ENCODE assay signal across 9 cellular contexts in the genomic region with DNA sequence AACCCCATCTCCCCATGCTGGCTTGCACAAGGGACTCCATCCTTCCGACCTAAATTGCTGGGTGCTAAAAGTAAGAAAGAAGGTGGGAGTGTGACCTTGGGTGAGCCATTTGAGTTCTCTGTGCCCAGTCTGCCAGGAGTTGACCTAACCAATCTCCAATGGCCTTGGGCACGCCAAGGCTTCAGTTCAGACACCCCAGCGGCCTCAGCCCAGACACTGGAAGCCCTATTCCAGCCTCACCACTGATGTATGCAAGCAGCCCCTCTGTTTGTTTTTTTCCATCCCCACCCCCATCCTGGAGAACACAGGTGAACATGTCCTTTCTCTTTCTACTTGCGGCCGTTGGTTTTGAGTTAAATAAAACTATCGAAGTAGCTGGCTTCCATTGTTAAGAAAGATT. TPM values are rescaled to one million over a fixed set of nuclear protein-coding genes. Genes with fewer than 3 reads are reported as not detected.
DNase-seq lines count a peak whose midpoint lies in the region; ATAC-seq and TF ChIP-seq lines count a peak whose summit lies in the region.
"Had no signal": no experiment of that assay in that cellular context is flagged by ENCODE, and none has a peak within 500 bp of the region (broad histone marks: within the 10 kb centered on the region; RNA-seq: fewer than 3 reads in every experiment).

No MANE protein-coding gene starts in this region.

- H3K27ac ChIP-seq in ascending aorta (peak overlapping the region; percentile 92 to 99), thyroid gland (peak overlapping the region; percentile 67 to 86 (median 81))

- DNase-seq in activated CD8-positive, alpha-beta memory T cell treated with anti-CD3 and anti-CD28 coated beads, Interleukin-2, amount 10 ng/mL, durations not matched to agents 7 days and 5 days: no peak
- no peak for DNase-seq in activated CD8-positive, alpha-beta memory T cell treated with anti-CD3 and anti-CD28 coated beads, Interleukin-2, amount 50 U/mL, for 48 hours
- DNase-seq in ascending aorta (ENCODE audit: low spot score in 2 of 2): no peak
- no peak for DNase-seq in mesothelial cell of epicardium (ENCODE audit: low spot score in 2 of 2, unreplicated experiment in 2 of 2)
- DNase-seq in thyroid gland: no peak
- no peak for DNase-seq in left lobe of liver (ENCODE audit: low spot score)
- no peak for DNase-seq in NCI-H1694 treated with DMSO at 0.1 percent for 48 hours (lab: John Stamatoyannopoulos, UW)
- DNase-seq: NCI-H2029 had no signal

- peaks cover 64 to 88% of the 10 kb centered on the region in 2 donors for H3K4me1 ChIP-seq in ascending aorta
- peaks cover 48 to 95% of the 10 kb centered on the region in 2 donors for H3K4me1 ChIP-seq in thyroid gland

- no peak for TF ChIP-seq CTCF in ascending aorta (IDR thresholded peaks at IDR 0.05)
- no peak for TF ChIP-seq CTCF in mesothelial cell of epicardium (IDR thresholded peaks at IDR 0.05; ENCODE audit: unreplicated experiment)
- TF ChIP-seq CTCF in thyroid gland (IDR thresholded peaks at IDR 0.05): no peak

- no peak for ATAC-seq in activated CD8-positive, alpha-beta memory T cell treated with anti-CD3 and anti-CD28 coated beads, Interleukin-2, amount 10 ng/mL, durations not matched to agents 7 days and 5 days
- ATAC-seq in GM21390 (IDR thresholded peaks at IDR 0.05; ENCODE audit: unreplicated experiment) (no peak), left lobe of liver (no peak)

- H3K4me3 ChIP-seq in ascending aorta: peak overlapping the region; percentile 19 to 51
- H3K4me3 ChIP-seq in thyroid gland (replicated peaks in 1 of 3): no peak overlapping the region

- CTCF ChIA-PET in activated CD8-positive, alpha-beta memory T cell treated with anti-CD3 and anti-CD28 coated beads, Interleukin-2, amount 10 ng/mL, durations not matched to agents 7 days and 5 days (lab: Charles Lee): interaction anchor here (0.6 to 2.9 kb wide), 11 partner anchors 10 to 115 kb away, joined by 3 to 16 read pairs (median 5); a partner anchor contains a TSS

- no peak for TF ChIP-seq POLR2A in thyroid gland (IDR thresholded peaks at IDR 0.05)

- peak overlapping the region; percentile 62 for H3K4me3 Mint-ChIP-seq in activated CD8-positive, alpha-beta memory T cell treated with anti-CD3 and anti-CD28 coated beads, Interleukin-2, amount 10 ng/mL, durations not matched to agents 7 days and 5 days
- no peak overlapping the region for H3K4me3 Mint-ChIP-seq in mesothelial cell of epicardium

- peaks cover 0 to 4% of the 10 kb centered on the region in 2 donors for H3K36me3 ChIP-seq in ascending aorta
- H3K36me3 ChIP-seq in thyroid gland: no peaks in the 10 kb centered on the region

- 79 to 83% methylated on average over 6 of the region's 6 CpGs for WGBS in thyroid gland, 2 donors

- H3K36me3 Mint-ChIP-seq in activated CD8-positive, alpha-beta memory T cell treated with anti-CD3 and anti-CD28 coated beads, Interleukin-2, amount 10 ng/mL, durations not matched to agents 7 days and 5 days: peaks cover 46% of the 10 kb centered on the region
- peaks cover 3% of the 10 kb centered on the region for H3K36me3 Mint-ChIP-seq in mesothelial cell of epicardium

- H3K27me3 Mint-ChIP-seq in activated CD8-positive, alpha-beta memory T cell treated with anti-CD3 and anti-CD28 coated beads, Interleukin-2, amount 10 ng/mL, durations not matched to agents 7 days and 5 days: no peaks in the 10 kb centered on the region
- H3K27me3 Mint-ChIP-seq in mesothelial cell of epicardium (ENCODE audit: low read depth): no peaks in the 10 kb centered on the region

- H3K9me3 ChIP-seq in ascending aorta (no peaks in the 10 kb centered on the region), thyroid gland (no peaks in the 10 kb centered on the region)

- intact Hi-C loops in ascending aorta (cut with DNase I) (no loop called here), thyroid gland (cut with DNase I) (no loop called here)

- peak overlapping the region; percentile 86 for H3K27ac Mint-ChIP-seq in activated CD8-positive, alpha-beta memory T cell treated with anti-CD3 and anti-CD28 coated beads, Interleukin-2, amount 10 ng/mL, durations not matched to agents 7 days and 5 days
- peak overlapping the region; percentile 84 for H3K27ac Mint-ChIP-seq in mesothelial cell of epicardium

- H3K9me3 Mint-ChIP-seq in activated CD8-positive, alpha-beta memory T cell treated with anti-CD3 and anti-CD28 coated beads, Interleukin-2, amount 10 ng/mL, durations not matched to agents 7 days and 5 days (ENCODE audit: low read depth): no peaks in the 10 kb centered on the region
- H3K9me3 Mint-ChIP-seq in mesothelial cell of epicardium: no peaks in the 10 kb centered on the region

- no peaks in the 10 kb centered on the region for H3K27me3 ChIP-seq in ascending aorta
- H3K27me3 ChIP-seq in thyroid gland: no peaks in the 10 kb centered on the region

- H3K4me1 Mint-ChIP-seq in activated CD8-positive, alpha-beta memory T cell treated with anti-CD3 and anti-CD28 coated beads, Interleukin-2, amount 10 ng/mL, durations not matched to agents 7 days and 5 days: peaks cover 95% of the 10 kb centered on the region
- peaks cover 73% of the 10 kb centered on the region for H3K4me1 Mint-ChIP-seq in mesothelial cell of epicardium

RNA-seq across cellular contexts. Expression of a gene that starts 31.9 kb away (rescaled TPM):
- total RNA-seq in activated CD8-positive, alpha-beta memory T cell treated with anti-CD3 and anti-CD28 coated beads, Interleukin-2, amount 10 ng/mL, durations not matched to agents 7 days and 5 days: 100 to 1,000 TPM; 695 to 913 TPM
- 1,114 TPM for total RNA-seq in ascending aorta
- total RNA-seq in mesothelial cell of epicardium: 321 to 346 TPM (median 341 TPM) in 3 replicates
- total RNA-seq in thyroid gland: 100 to 1,000 TPM; 228 to 375 (median 275) TPM
- 204 TPM for total RNA-seq in left lobe of liver

Comparison
In these comparisons a context has a peak if more than half of its experiments do, and no peak if none do; other contexts are left out.
1. H3K4me3 ChIP-seq: peak in ascending aorta (2 of 2); none in thyroid gland (0 of 3).